In the genomic region with DNA sequence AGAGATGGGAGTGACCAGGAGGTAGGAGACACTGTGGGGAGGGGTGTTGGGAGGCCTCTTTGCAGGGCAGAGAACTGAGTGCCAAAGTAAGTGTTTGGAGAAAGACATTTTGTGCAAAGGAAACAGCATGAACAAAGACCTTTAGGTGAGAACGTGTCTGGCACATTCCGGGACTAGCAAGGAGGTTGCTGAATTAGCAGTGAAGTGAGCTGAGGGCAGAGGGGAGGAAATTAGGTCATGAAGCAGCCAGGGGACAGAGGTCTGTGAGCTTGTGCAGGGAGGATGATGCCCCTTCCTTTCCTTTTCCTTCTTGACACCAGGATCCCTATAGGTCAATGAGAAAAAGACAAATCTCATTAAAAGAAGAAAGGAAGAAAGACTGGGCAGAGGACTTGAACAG, we compare ENCODE assay signal across 23 cellular contexts.
"Had no signal": no experiment of that assay in that cellular context is flagged by ENCODE, and none has a peak within 500 bp of the region (broad histone marks: within the 10 kb centered on the region; RNA-seq: fewer than 3 reads in every experiment).

No MANE protein-coding gene starts in this region.

- H3K4me1 Mint-ChIP-seq: memory B cell had no signal

- H3K4me3 Mint-ChIP-seq: activated CD8-positive, alpha-beta T cell treated with anti-CD3 and anti-CD28 coated beads, Interleukin-2, amount 10 ng/mL, durations not matched to agents 7 days and 5 days; brain; dendritic cell treated with granulocyte-macrophage colony-stimulating factor and Interleukin-4, amounts not matched to agents 40 ng/mL and 50 ng/mL, for 4 days; memory B cell; T-helper 2 cell treated with Interferon-gamma antibody and Interleukin-4, amounts not matched to agents 5 μg/mL and 100 μg/mL, for 36 hours had no signal

- H3K27ac ChIP-seq: esophagus squamous epithelium, neutrophil, prostate gland, spleen, suprapubic skin, upper lobe of right lung, VCaP had no signal

- H3K4me1 ChIP-seq: prostate gland, suprapubic skin, upper lobe of right lung had no signal

- H3K9me3 Mint-ChIP-seq: activated naive CD4-positive, alpha-beta T cell treated with anti-CD3 and anti-CD28 coated beads, Interleukin-2, amount 50 U/mL, for 72 hours; dendritic cell treated with granulocyte-macrophage colony-stimulating factor and Interleukin-4, amounts not matched to agents 40 ng/mL and 50 ng/mL, for 4 days; T-helper 2 cell treated with Interferon-gamma antibody and Interleukin-4, amounts not matched to agents 5 μg/mL and 100 μg/mL, for 36 hours had no signal

- DNase-seq: activated CD4-positive, alpha-beta T cell treated with anti-CD3 and anti-CD28 coated beads for 4 hours; activated CD8-positive, alpha-beta T cell treated with anti-CD3 and anti-CD28 coated beads, Interleukin-2, amount 10 ng/mL, durations not matched to agents 7 days and 5 days; amniotic stem cell; esophagus squamous epithelium; foreskin fibroblast; glutamatergic neuron; left colon; SJCRH30; spleen; stimulated activated CD4-positive, alpha-beta T cell treated with anti-CD3 and anti-CD28 coated beads, Interleukin-1b, Interleukin-23, amount 100 ng/mL, for 48 hours; stimulated activated naive CD4-positive, alpha-beta T cell; SW 1271; upper lobe of right lung had no signal

- H3K36me3 ChIP-seq: esophagus squamous epithelium, neutrophil, prostate gland, SJCRH30, spleen, suprapubic skin, upper lobe of right lung had no signal

- H3K36me3 Mint-ChIP-seq: activated naive CD4-positive, alpha-beta T cell treated with anti-CD3 and anti-CD28 coated beads, Interleukin-2, amount 50 U/mL, for 72 hours; brain had no signal

- H3K9me3 ChIP-seq: esophagus squamous epithelium, neutrophil, prostate gland, SJCRH30, spleen, suprapubic skin, upper lobe of right lung had no signal

- H3K27ac Mint-ChIP-seq: activated CD8-positive, alpha-beta T cell treated with anti-CD3 and anti-CD28 coated beads, Interleukin-2, amount 10 ng/mL, durations not matched to agents 7 days and 5 days; dendritic cell treated with granulocyte-macrophage colony-stimulating factor and Interleukin-4, amounts not matched to agents 40 ng/mL and 50 ng/mL, for 4 days; memory B cell; T-helper 2 cell treated with Interferon-gamma antibody and Interleukin-4, amounts not matched to agents 5 μg/mL and 100 μg/mL, for 36 hours had no signal

- H3K4me3 ChIP-seq: esophagus squamous epithelium, prostate gland, SJCRH30, spleen, suprapubic skin, upper lobe of right lung had no signal

- ATAC-seq: activated CD8-positive, alpha-beta T cell treated with anti-CD3 and anti-CD28 coated beads, Interleukin-2, amount 10 ng/mL, durations not matched to agents 7 days and 5 days; activated naive CD4-positive, alpha-beta T cell treated with anti-CD3 and anti-CD28 coated beads, Interleukin-2, amount 50 U/mL, for 72 hours; left colon; sciatic nerve; upper lobe of right lung had no signal

- H3K27me3 ChIP-seq: esophagus squamous epithelium, SJCRH30, spleen, suprapubic skin, upper lobe of right lung had no signal
